In the genomic region with DNA sequence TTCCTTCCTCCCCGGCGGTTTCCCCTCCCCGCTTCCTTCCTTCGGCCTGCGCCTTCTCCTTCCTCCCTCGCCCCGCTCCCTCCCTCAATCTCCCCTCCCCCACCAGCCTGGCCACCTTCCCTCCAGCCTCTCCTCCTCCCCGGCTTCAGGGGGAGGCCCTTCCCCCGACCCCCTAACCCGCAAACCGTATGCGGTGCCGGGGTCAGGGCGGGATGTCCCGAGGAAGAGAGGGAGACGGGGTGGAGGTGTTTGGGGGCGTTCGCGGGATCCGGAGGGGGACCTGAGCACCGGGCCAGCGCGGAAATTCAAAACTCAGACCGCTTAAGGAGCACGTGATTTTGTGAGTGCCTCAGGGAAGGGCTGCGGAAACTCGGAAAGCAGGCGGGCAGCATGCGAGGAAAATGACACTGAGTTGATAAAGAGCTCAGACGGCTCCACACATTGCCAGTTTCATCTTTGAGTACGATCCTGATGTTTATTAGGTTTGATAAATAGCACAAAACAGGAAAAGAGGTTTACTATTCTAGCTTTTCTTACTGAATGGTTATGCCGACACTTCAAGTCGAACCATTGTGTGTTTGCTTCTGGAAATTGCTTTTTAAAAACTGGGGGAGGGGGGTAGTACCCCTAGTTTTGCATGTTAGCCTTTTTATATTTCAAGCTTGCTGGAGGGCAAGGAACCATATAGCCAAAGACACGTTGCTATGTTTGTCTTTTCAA, we compare ENCODE assay signal across 8 cellular contexts. TPM values are rescaled to one million over a fixed set of nuclear protein-coding genes. Genes with fewer than 3 reads are reported as not detected.
DNase-seq lines count a peak whose midpoint lies in the region; ATAC-seq and TF ChIP-seq lines count a peak whose summit lies in the region.

No MANE protein-coding gene starts in this region.

- peak; percentile 63 for DNase-seq in D341Med (ENCODE audit: low spot score)
- peak; percentile 57 for DNase-seq in HuH-7.5 (ENCODE audit: low spot score)
- DNase-seq in SHP77 (lab: John Stamatoyannopoulos, UW) = peak; percentile 45 to 69
- DNase-seq in astrocyte of the cerebellum (ENCODE audit: low read depth) = peak; percentile 26
- DNase-seq in middle frontal gyrus (ENCODE audit: extremely low spot score, low spot score) = no peak

- H3K9ac ChIP-seq in skeletal muscle tissue (ENCODE audit: low read depth in 1 of 3, low read length in 3 of 3) = peak overlapping the region; percentile 51 to 85 (median 66)

- H3K27ac ChIP-seq in skeletal muscle tissue (ENCODE audit: low read depth, low read length) = peak overlapping the region; percentile 85

- no peaks in the 10 kb centered on the region for H3K36me3 ChIP-seq in skeletal muscle tissue (ENCODE audit: control insufficient read depth in 3 of 3, insufficient read depth in 3 of 3, low read length in 3 of 3)

- ATAC-seq in GM18520 (IDR thresholded peaks at IDR 0.05; ENCODE audit: unreplicated experiment) = no peak

- in situ Hi-C loops in astrocyte of the cerebellum (cut with HindIII; ENCODE audit: low sequenced_read_pairs) = no loop called here

- peaks cover 0 to 19% (median 15%) of the 10 kb centered on the region in 3 donors for H3K27me3 ChIP-seq in skeletal muscle tissue (ENCODE audit: control insufficient read depth in 3 of 3, insufficient read depth in 3 of 3, low read length in 3 of 3)

- no peak for TF ChIP-seq CTCF in astrocyte of the cerebellum (IDR thresholded peaks at IDR 0.05; ENCODE audit: low read depth, low read length, missing control alignments)

- H3K9me3 ChIP-seq in skeletal muscle tissue (ENCODE audit: control insufficient read depth in 3 of 3, low read length in 3 of 3) = no peaks in the 10 kb centered on the region

- H3K4me3 ChIP-seq in astrocyte of the cerebellum (ENCODE audit: low read depth, low read length) (peak overlapping the region; percentile 78), iPS-11a (ENCODE audit: low read depth, low read length) (peak overlapping the region; percentile 58), skeletal muscle tissue (ENCODE audit: low read length in 3 of 3) (peak overlapping the region; percentile 69 to 86 (median 76))

- H3K4me1 ChIP-seq in skeletal muscle tissue (ENCODE audit: control insufficient read depth in 3 of 3, insufficient read depth in 3 of 3, low read length in 3 of 3) = peaks cover 14 to 24% (median 22%) of the 10 kb centered on the region in 3 donors

RNA-seq across cellular contexts. Expression of a gene that starts 5.4 kb away (rescaled TPM):
- total RNA-seq in skeletal muscle tissue = 4.7 TPM
